9 cellular contexts compared by ENCODE assay signal in the genomic region with DNA sequence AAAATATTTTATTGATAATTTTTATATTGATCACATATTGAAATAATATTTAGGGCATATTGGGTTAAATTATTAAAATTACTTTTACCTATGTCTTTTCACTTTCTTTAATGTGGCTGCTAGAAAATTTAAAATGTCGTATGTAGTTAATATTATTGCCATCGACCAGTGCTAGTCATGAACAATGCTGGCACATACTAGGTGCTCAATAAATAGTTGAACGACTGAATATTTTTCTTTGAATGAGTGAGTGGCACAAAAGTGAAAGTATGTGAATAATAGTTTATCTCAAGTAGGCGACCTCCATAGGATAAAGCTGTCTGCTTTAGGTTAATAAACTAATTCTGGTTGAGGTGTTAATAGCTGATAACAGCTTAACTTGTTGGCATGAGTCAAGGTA.
A peak's percentile ranks its signal among the peaks of the same experiment; 100 is the strongest.
DNase-seq lines count a peak whose midpoint lies in the region; ATAC-seq and TF ChIP-seq lines count a peak whose summit lies in the region.
"Had no signal": no experiment of that assay in that cellular context is flagged by ENCODE, and none has a peak within 500 bp of the region (broad histone marks: within the 10 kb centered on the region; RNA-seq: fewer than 3 reads in every experiment).

No MANE protein-coding gene starts in this region.

- H3K27ac Mint-ChIP-seq in Calu3 (ENCODE audit: unreplicated experiment) (peak overlapping the region; percentile 49), neural crest cell (ENCODE audit: unreplicated experiment) (no peak overlapping the region)

- H3K36me3 Mint-ChIP-seq in Calu3 (ENCODE audit: insufficient read depth, unreplicated experiment) (peaks cover 17% of the 10 kb centered on the region), neural crest cell (ENCODE audit: low read depth) (no peaks in the 10 kb centered on the region)

- H3K36me3 ChIP-seq in MG63 = no peaks in the 10 kb centered on the region

- no peaks in the 10 kb centered on the region for H3K9me3 ChIP-seq in MG63

- no peak for TF ChIP-seq CTCF in Calu3 (IDR thresholded peaks at IDR 0.05; ENCODE audit: unreplicated experiment)
- TF ChIP-seq CTCF in dorsolateral prefrontal cortex (IDR thresholded peaks at IDR 0.05 in 54 of 56, conservative IDR thresholded peaks at IDR 0.05 in 2 of 56; ENCODE audit: low read depth in 1 of 56, partially characterized antibody in 56 of 56) = no peak
- TF ChIP-seq CTCF in neural crest cell (conservative IDR thresholded peaks at IDR 0.05) = no peak

- peak overlapping the region; percentile 63 for H3K4me3 Mint-ChIP-seq in Calu3 (ENCODE audit: low read depth, unreplicated experiment)
- H3K4me3 Mint-ChIP-seq in neural crest cell = peak overlapping the region; percentile 89

- BruUV-seq in Calu3 (replicated peaks; lab: Mats Ljungman, UMichigan) = no TSS peak

- no peak for DNase-seq in Calu3
- no peak for DNase-seq in MG63
- no peak for DNase-seq in dorsolateral prefrontal cortex
- DNase-seq in neural crest cell (ENCODE audit: low read depth, low spot score) = no peak
- DNase-seq in glomerular visceral epithelial cell (ENCODE audit: extremely low spot score) = no peak
- DNase-seq: GF-D8 had no signal

- no peak overlapping the region for H3K27ac ChIP-seq in dorsolateral prefrontal cortex

- no peaks in the 10 kb centered on the region for H3K27me3 Mint-ChIP-seq in Calu3 (ENCODE audit: unreplicated experiment)
- peaks cover 2% of the 10 kb centered on the region for H3K27me3 Mint-ChIP-seq in neural crest cell (ENCODE audit: low read depth)

- intact Hi-C loops in Calu3 (cut with micrococcal nuclease; ENCODE audit: unreplicated experiment) (loop anchor here (10.0 kb wide), 1 partner anchor 149 kb away; a partner anchor contains a TSS), dorsolateral prefrontal cortex (cut with DNase I) (loop anchor here in 1 of 2 donors (10.0 kb wide), 1 partner anchor 361 kb away; a partner anchor contains a TSS)

- peaks cover 48% of the 10 kb centered on the region for H3K4me1 Mint-ChIP-seq in Calu3 (ENCODE audit: low read depth, unreplicated experiment)
- peaks cover 31% of the 10 kb centered on the region for H3K4me1 Mint-ChIP-seq in neural crest cell

- CTCF ChIA-PET in Calu3 (lab: Charles Lee) = no interaction called here

- H3K4me3 ChIP-seq in MG63 (peak overlapping the region; percentile 46), dorsolateral prefrontal cortex (peak overlapping the region in 35 of 59 donors; percentile 25 to 70 (median 58))

- ATAC-seq in GM19324 (IDR thresholded peaks at IDR 0.05; ENCODE audit: low FRiP score, unreplicated experiment) (no peak), GM21717 (IDR thresholded peaks at IDR 0.05; ENCODE audit: unreplicated experiment) (no peak), GM18870 (IDR thresholded peaks at IDR 0.05; ENCODE audit: unreplicated experiment) (no peak)

- no peaks in the 10 kb centered on the region for H3K9me3 Mint-ChIP-seq in Calu3 (ENCODE audit: low read depth, unreplicated experiment)
- H3K9me3 Mint-ChIP-seq in neural crest cell = no peaks in the 10 kb centered on the region

- H3K27me3 ChIP-seq in MG63 = no peaks in the 10 kb centered on the region
- peaks cover 0 to 20% (median 0%) of the 10 kb centered on the region in 45 donors for H3K27me3 ChIP-seq in dorsolateral prefrontal cortex
